1 cellular context compared by ENCODE assay signal in genomic region chr22:43002198-43002577, GRCh38.
TF ChIP-seq lines count a peak whose summit lies in the region.

No MANE protein-coding gene starts in this region.

TF ChIP-seq in HCT116, 20 proteins besides CTCF, POLR2A, EP300 and RAD21 (continued from another document):
- TF ChIP-seq CEBPB (IDR thresholded peaks at IDR 0.05; ENCODE audit: low read depth) (no peak), CBX3 (IDR thresholded peaks at IDR 0.05; ENCODE audit: low read depth) (no peak), EZH2phosphoT487 (IDR thresholded peaks at IDR 0.05; ENCODE audit: borderline replicate concordance) (no peak), ELF1 (IDR thresholded peaks at IDR 0.05; ENCODE audit: borderline replicate concordance, low read depth) (no peak), MAX (IDR thresholded peaks at IDR 0.05) (no peak), POLR2AphosphoS5 (IDR thresholded peaks at IDR 0.05; ENCODE audit: low read depth, low read length) (no peak), JUND (IDR thresholded peaks at IDR 0.05) (no peak), YY1 (IDR thresholded peaks at IDR 0.05; ENCODE audit: extremely low read depth, insufficient replicate concordance, low read depth, low read length) (no peak), SRF (IDR thresholded peaks at IDR 0.05; ENCODE audit: low read depth) (no peak), FOSL1 (IDR thresholded peaks at IDR 0.05; ENCODE audit: low read depth) (no peak), SP1 (IDR thresholded peaks at IDR 0.05; ENCODE audit: low read depth) (no peak), ZBTB33 (IDR thresholded peaks at IDR 0.05; ENCODE audit: extremely low read depth, insufficient replicate concordance, low read length) (no peak)
